ENCODE assay signal across 15 cellular contexts in the genomic region with DNA sequence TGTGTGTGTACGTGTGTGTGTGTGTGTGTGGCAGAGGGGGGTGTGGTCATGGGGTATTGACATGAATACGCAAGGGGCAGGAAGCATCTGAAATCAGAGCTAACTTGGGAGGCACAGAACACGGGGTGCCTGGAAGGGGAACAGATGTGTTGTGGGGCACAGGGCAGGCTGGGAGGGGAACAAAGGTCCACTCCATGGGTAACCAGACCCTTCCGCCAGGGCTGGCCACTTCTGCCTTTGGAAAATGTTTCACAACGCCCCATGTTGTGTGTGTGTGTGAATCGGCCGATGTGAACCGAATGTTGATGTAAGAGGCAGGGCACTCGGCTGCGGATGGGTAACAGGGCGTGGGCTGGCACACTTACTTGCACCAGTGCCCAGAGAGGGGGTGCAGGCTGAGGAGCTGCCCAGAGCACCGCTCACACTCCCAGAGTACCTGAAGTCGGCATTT. TPM values are rescaled to one million over a fixed set of nuclear protein-coding genes. Genes with fewer than 3 reads are reported as not detected.
DNase-seq lines count a peak whose midpoint lies in the region.
"Had no signal": no experiment of that assay in that cellular context is flagged by ENCODE, and none has a peak within 500 bp of the region (broad histone marks: within the 10 kb centered on the region; RNA-seq: fewer than 3 reads in every experiment).

A gene with protein sequence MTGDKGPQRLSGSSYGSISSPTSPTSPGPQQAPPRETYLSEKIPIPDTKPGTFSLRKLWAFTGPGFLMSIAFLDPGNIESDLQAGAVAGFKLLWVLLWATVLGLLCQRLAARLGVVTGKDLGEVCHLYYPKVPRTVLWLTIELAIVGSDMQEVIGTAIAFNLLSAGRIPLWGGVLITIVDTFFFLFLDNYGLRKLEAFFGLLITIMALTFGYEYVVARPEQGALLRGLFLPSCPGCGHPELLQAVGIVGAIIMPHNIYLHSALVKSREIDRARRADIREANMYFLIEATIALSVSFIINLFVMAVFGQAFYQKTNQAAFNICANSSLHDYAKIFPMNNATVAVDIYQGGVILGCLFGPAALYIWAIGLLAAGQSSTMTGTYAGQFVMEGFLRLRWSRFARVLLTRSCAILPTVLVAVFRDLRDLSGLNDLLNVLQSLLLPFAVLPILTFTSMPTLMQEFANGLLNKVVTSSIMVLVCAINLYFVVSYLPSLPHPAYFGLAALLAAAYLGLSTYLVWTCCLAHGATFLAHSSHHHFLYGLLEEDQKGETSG (plus strand): TSS at position 358 of the 451 bp plus-strand sequence. CDS start 96 bp downstream, outside the sequence.

- H3K9me3 ChIP-seq in mononuclear cell (ENCODE audit: low read depth, low read length): no peaks in the 10 kb centered on the region

- peak within 1 kb of the TSS; percentile 51 for H3K4me3 ChIP-seq in mononuclear cell (ENCODE audit: low read length)
- H3K4me3 ChIP-seq: SK-N-MC had no signal

- peaks cover 80% of the 10 kb centered on the region for H3K4me1 ChIP-seq in mononuclear cell (ENCODE audit: insufficient read depth, low read length)

- no peaks in the 10 kb centered on the region for H3K27me3 ChIP-seq in mononuclear cell (ENCODE audit: insufficient read depth, low read length)

- H3K27ac ChIP-seq in substantia nigra (ENCODE audit: low read depth, low read length, poor library complexity, severe bottlenecking): peak within 1 kb of the TSS; percentile 70
- H3K27ac ChIP-seq: SK-N-MC had no signal

- DNase-seq in NOMO-1 (lab: John Stamatoyannopoulos, UW; ENCODE audit: unreplicated experiment in 2 of 2) (peak; percentile 43 to 49), globus pallidus (ENCODE audit: low spot score) (peak; percentile 53), substantia nigra (lab: John Stamatoyannopoulos, UW) (peak in 20 of 49 donors; percentile 24 to 84 (median 44)), T1000 (lab: John Stamatoyannopoulos, UW) (no peak), NAMALWA (ENCODE audit: low spot score) (no peak), NCI-H1105 treated with DMSO at 0.1 percent for 48 hours (lab: John Stamatoyannopoulos, UW) (no peak)
- DNase-seq in activated naive CD4-positive, alpha-beta T cell treated with Interleukin-2 at 50 U/mL for 16 hours: no peak
- DNase-seq: activated CD4-positive, alpha-beta T cell treated with anti-CD3 and anti-CD28 coated beads, Interleukin-2, amount 50 U/mL, for 48 hours; COR-L47; dermis blood vessel endothelial cell; H9; NCI-H748 treated with DMSO at 0.1 percent for 48 hours; stimulated activated CD4-positive, alpha-beta T cell treated with anti-CD3 and anti-CD28 coated beads, Interleukin-4, amount 100 ng/mL, for 1 hour had no signal

RNA-seq across cellular contexts. Expression of the gene that starts here (rescaled TPM):
- total RNA-seq in mononuclear cell: 126 TPM

Comparison
In these comparisons a context has a peak if more than half of its experiments do, and no peak if none do; other contexts are left out.
1. DNase-seq: peak in NOMO-1 (2 of 2) and globus pallidus (single experiment); none in activated naive CD4-positive, alpha-beta T cell treated with Interleukin-2 at 50 U/mL for 16 hours (single experiment), T1000 (single experiment), NAMALWA (single experiment) and NCI-H1105 treated with DMSO at 0.1 percent for 48 hours (single experiment).